Comparison of ENCODE assay signal across 19 cellular contexts in the genomic region with DNA sequence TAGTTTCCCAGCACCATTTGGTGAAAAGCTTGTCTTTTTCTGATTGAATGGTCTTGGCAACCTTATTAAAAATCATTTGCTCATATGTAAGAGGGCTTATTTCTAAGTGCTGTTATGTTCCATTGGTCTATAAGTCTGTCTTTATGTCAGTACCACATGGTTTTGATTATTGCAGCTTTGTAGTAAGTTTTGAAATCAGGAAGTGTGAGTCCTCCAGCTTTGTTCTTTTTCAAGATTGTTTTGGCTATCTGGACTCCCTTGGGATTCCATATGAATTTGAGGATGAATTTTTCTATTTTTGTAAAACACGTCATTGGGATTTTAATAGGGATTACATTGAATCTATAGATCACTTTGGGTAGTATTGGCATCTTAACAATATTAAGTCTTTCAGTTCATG. TPM values are rescaled to one million over a fixed set of nuclear protein-coding genes. Genes with fewer than 3 reads are reported as not detected.
DNase-seq lines count a peak whose midpoint lies in the region; ATAC-seq, FAIRE-seq and TF ChIP-seq lines count a peak whose summit lies in the region.
"Had no signal": no experiment of that assay in that cellular context is flagged by ENCODE, and none has a peak within 500 bp of the region (broad histone marks: within the 10 kb centered on the region; RNA-seq: fewer than 3 reads in every experiment).

No MANE protein-coding gene starts in this region.

- peaks cover 3% of the 10 kb centered on the region for H3K36me3 Mint-ChIP-seq in CD4-positive, CD25-positive, alpha-beta regulatory T cell
- H3K36me3 Mint-ChIP-seq in WTC11, result no peaks in the 10 kb centered on the region; the same call in 1 of the 2 replicates
- H3K36me3 Mint-ChIP-seq: stimulated activated memory B cell treated with anti-CD40 and anti-IgM and Interleukin-4, amounts not matched to agents 10 μg/mL and 1 μg/mL and 100 μg/mL, for 72 hours had no signal

- H3K4me1 ChIP-seq in CD4-positive, CD25-positive, alpha-beta regulatory T cell (ENCODE audit: control insufficient read depth, insufficient read depth, low read length, poor library complexity, severe bottlenecking), result peaks cover 41% of the 10 kb centered on the region
- peaks cover 2 to 5% of the 10 kb centered on the region in 2 donors for H3K4me1 ChIP-seq in thyroid gland

- no peak for ATAC-seq in CD4-positive, CD25-positive, alpha-beta regulatory T cell (ENCODE audit: low read depth in 2 of 2)
- ATAC-seq in WTC11, result no peak
- ATAC-seq: Panc1; right cardiac atrium; stimulated activated memory B cell treated with anti-CD40 and anti-IgM and Interleukin-4, amounts not matched to agents 10 μg/mL and 1 μg/mL and 100 μg/mL, for 72 hours had no signal

- CTCF ChIA-PET in WTC11 (lab: Charles Lee), result interaction anchor here (1.0 to 1.8 kb wide), 2 partner anchors 24 to 81 kb away, joined by 3 to 5 read pairs; a partner anchor contains a TSS

- intact Hi-C loops in thyroid gland (cut with DNase I), result loop anchor here (10.0 kb wide), 1 partner anchor 86 kb away; a partner anchor contains a TSS

- peak overlapping the region in 2 of 4 donors; percentile 64 to 67 for H3K4me3 Mint-ChIP-seq in CD4-positive, CD25-positive, alpha-beta regulatory T cell
- no peak overlapping the region for H3K4me3 Mint-ChIP-seq in WTC11
- H3K4me3 Mint-ChIP-seq: stimulated activated memory B cell treated with anti-CD40 and anti-IgM and Interleukin-4, amounts not matched to agents 10 μg/mL and 1 μg/mL and 100 μg/mL, for 72 hours had no signal

- H3K4me3 ChIP-seq in CD4-positive, CD25-positive, alpha-beta regulatory T cell (ENCODE audit: low read depth, low read length), result no peak overlapping the region
- H3K4me3 ChIP-seq in fibroblast of mammary gland (ENCODE audit: control insufficient read depth, low read depth, low read length), result no peak overlapping the region
- no peak overlapping the region for H3K4me3 ChIP-seq in WERI-Rb-1 (ENCODE audit: low read depth, low read length)
- no peak overlapping the region for H3K4me3 ChIP-seq in thyroid gland (replicated peaks in 1 of 3)
- H3K4me3 ChIP-seq: lung, vagina had no signal

- H3K9me3 Mint-ChIP-seq in CD4-positive, CD25-positive, alpha-beta regulatory T cell, result no peaks in the 10 kb centered on the region
- no peaks in the 10 kb centered on the region for H3K9me3 Mint-ChIP-seq in WTC11
- H3K9me3 Mint-ChIP-seq: stimulated activated memory B cell treated with anti-CD40 and anti-IgM and Interleukin-4, amounts not matched to agents 10 μg/mL and 1 μg/mL and 100 μg/mL, for 72 hours had no signal

- WGBS in thyroid gland, 2 donors, result 88 to 95% methylated on average over 1 of the region's 1 CpG

- peaks cover 12 to 54% (median 45%) of the 10 kb centered on the region in 4 donors for H3K4me1 Mint-ChIP-seq in CD4-positive, CD25-positive, alpha-beta regulatory T cell
- H3K4me1 Mint-ChIP-seq in WTC11, result peaks cover 45% of the 10 kb centered on the region

- TF ChIP-seq POLR2A in thyroid gland (IDR thresholded peaks at IDR 0.05), result no peak

- no peaks in the 10 kb centered on the region for H3K27me3 ChIP-seq in CD4-positive, CD25-positive, alpha-beta regulatory T cell (ENCODE audit: control insufficient read depth, insufficient read depth, low read length)
- no peaks in the 10 kb centered on the region for H3K27me3 ChIP-seq in WERI-Rb-1 (ENCODE audit: insufficient read depth, low read depth, severe bottlenecking)
- H3K27me3 ChIP-seq in thyroid gland, result no peaks in the 10 kb centered on the region
- H3K27me3 ChIP-seq: vagina had no signal

- no peaks in the 10 kb centered on the region for H3K27me3 Mint-ChIP-seq in CD4-positive, CD25-positive, alpha-beta regulatory T cell
- no peaks in the 10 kb centered on the region for H3K27me3 Mint-ChIP-seq in WTC11 (ENCODE audit: low read depth)
- H3K27me3 Mint-ChIP-seq: stimulated activated memory B cell treated with anti-CD40 and anti-IgM and Interleukin-4, amounts not matched to agents 10 μg/mL and 1 μg/mL and 100 μg/mL, for 72 hours had no signal

- no peak for TF ChIP-seq CTCF in WTC11 (IDR thresholded peaks at IDR 0.05)
- no peak for TF ChIP-seq CTCF in fibroblast of mammary gland (conservative IDR thresholded peaks at IDR 0.05; ENCODE audit: control insufficient read depth, insufficient read depth, low read depth, low read length)
- TF ChIP-seq CTCF in WERI-Rb-1 (IDR thresholded peaks at IDR 0.05; ENCODE audit: low read depth, low read length), result no peak
- no peak for TF ChIP-seq CTCF in thyroid gland (IDR thresholded peaks at IDR 0.05)

- H3K27ac Mint-ChIP-seq in CD4-positive, CD25-positive, alpha-beta regulatory T cell, result peak overlapping the region; percentile 47 to 80 (median 65)
- H3K27ac Mint-ChIP-seq in WTC11, result peak overlapping the region; percentile 72

- DNase-seq in CD4-positive, CD25-positive, alpha-beta regulatory T cell, result no peak
- no peak for DNase-seq in GM18507 (ENCODE audit: extremely low spot score, insufficient read length, low read depth)
- DNase-seq in WTC11 (ENCODE audit: low spot score), result no peak
- DNase-seq in fibroblast of mammary gland (ENCODE audit: low read depth), result peak; percentile 86
- no peak for DNase-seq in WERI-Rb-1
- DNase-seq in NCI-H2196 treated with DMSO at 0.1 percent for 48 hours (lab: John Stamatoyannopoulos, UW; ENCODE audit: unreplicated experiment), result no peak
- DNase-seq in thyroid gland, result no peak
- DNase-seq: activated CD4-positive, alpha-beta T cell treated with anti-CD3 and anti-CD28 coated beads for 48 hours; activated CD8-positive, alpha-beta memory T cell treated with anti-CD3 and anti-CD28 coated beads, Interleukin-2, amount 50 U/mL, for 4 hours; activated effector memory CD4-positive, alpha-beta T cell treated with anti-CD3 and anti-CD28 coated beads, Interleukin-2, amount 50 U/mL, for 16 hours; NCI-H1436 treated with DMSO at 0.1 percent for 48 hours; NCI-H510A treated with DMSO at 0.1 percent for 48 hours; right cardiac atrium; stimulated activated CD4-positive, alpha-beta T cell treated with anti-CD3 and anti-CD28 coated beads, Interleukin-4, amount 100 ng/mL, for 1 hour had no signal

- peak; percentile 51 for FAIRE-seq in GM18507 (lab: Jason Lieb, UNC)
- FAIRE-seq: keratinocyte had no signal

- peak overlapping the region; percentile 37 for H3K27ac ChIP-seq in CD4-positive, CD25-positive, alpha-beta regulatory T cell (ENCODE audit: insufficient read depth, low read length, poor library complexity, severe bottlenecking)
- no peak overlapping the region for H3K27ac ChIP-seq in WERI-Rb-1
- H3K27ac ChIP-seq in thyroid gland, result no peak overlapping the region
- H3K27ac ChIP-seq: vagina had no signal

- H3K36me3 ChIP-seq in CD4-positive, CD25-positive, alpha-beta regulatory T cell (ENCODE audit: control insufficient read depth, insufficient read depth, low read length), result no peaks in the 10 kb centered on the region
- H3K36me3 ChIP-seq in WERI-Rb-1, result peaks cover 7% of the 10 kb centered on the region
- H3K36me3 ChIP-seq in thyroid gland, result no peaks in the 10 kb centered on the region
- H3K36me3 ChIP-seq: vagina had no signal

- no peaks in the 10 kb centered on the region for H3K9me3 ChIP-seq in CD4-positive, CD25-positive, alpha-beta regulatory T cell (ENCODE audit: control insufficient read depth in 2 of 2, low read length in 2 of 2)
- H3K9me3 ChIP-seq in WERI-Rb-1 (ENCODE audit: severe bottlenecking), result no peaks in the 10 kb centered on the region
- H3K9me3 ChIP-seq in thyroid gland, result no peaks in the 10 kb centered on the region
- H3K9me3 ChIP-seq: vagina had no signal

- POLR2A ChIA-PET in WTC11 (lab: Charles Lee), result no interaction called here

TF ChIP-seq in WTC11, 78 proteins besides CTCF, POLR2A, EP300 and RAD21 (continues in another document):
- TF ChIP-seq, protein P1, sequence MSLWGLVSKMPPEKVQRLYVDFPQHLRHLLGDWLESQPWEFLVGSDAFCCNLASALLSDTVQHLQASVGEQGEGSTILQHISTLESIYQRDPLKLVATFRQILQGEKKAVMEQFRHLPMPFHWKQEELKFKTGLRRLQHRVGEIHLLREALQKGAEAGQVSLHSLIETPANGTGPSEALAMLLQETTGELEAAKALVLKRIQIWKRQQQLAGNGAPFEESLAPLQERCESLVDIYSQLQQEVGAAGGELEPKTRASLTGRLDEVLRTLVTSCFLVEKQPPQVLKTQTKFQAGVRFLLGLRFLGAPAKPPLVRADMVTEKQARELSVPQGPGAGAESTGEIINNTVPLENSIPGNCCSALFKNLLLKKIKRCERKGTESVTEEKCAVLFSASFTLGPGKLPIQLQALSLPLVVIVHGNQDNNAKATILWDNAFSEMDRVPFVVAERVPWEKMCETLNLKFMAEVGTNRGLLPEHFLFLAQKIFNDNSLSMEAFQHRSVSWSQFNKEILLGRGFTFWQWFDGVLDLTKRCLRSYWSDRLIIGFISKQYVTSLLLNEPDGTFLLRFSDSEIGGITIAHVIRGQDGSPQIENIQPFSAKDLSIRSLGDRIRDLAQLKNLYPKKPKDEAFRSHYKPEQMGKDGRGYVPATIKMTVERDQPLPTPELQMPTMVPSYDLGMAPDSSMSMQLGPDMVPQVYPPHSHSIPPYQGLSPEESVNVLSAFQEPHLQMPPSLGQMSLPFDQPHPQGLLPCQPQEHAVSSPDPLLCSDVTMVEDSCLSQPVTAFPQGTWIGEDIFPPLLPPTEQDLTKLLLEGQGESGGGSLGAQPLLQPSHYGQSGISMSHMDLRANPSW (CRISPR knock-in tag; conservative IDR thresholded peaks at IDR 0.05; ENCODE audit: low read depth), result no peak
- TF ChIP-seq SMAD3 (CRISPR knock-in tag; IDR thresholded peaks at IDR 0.05; ENCODE audit: borderline replicate concordance) (no peak), ZNF317 (CRISPR knock-in tag; IDR thresholded peaks at IDR 0.05; ENCODE audit: borderline replicate concordance, low read depth) (no peak), ZNF138 (CRISPR knock-in tag; conservative IDR thresholded peaks at IDR 0.05) (no peak), ZNF416 (CRISPR knock-in tag; IDR thresholded peaks at IDR 0.05) (no peak), RELA (CRISPR knock-in tag; IDR thresholded peaks at IDR 0.05; ENCODE audit: borderline replicate concordance) (no peak), PRRX2 (CRISPR knock-in tag; IDR thresholded peaks at IDR 0.05) (no peak), JUN (CRISPR knock-in tag; IDR thresholded peaks at IDR 0.05) (no peak)
- TF ChIP-seq, protein P2, sequence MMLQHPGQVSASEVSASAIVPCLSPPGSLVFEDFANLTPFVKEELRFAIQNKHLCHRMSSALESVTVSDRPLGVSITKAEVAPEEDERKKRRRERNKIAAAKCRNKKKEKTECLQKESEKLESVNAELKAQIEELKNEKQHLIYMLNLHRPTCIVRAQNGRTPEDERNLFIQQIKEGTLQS (CRISPR knock-in tag; conservative IDR thresholded peaks at IDR 0.05), result no peak

RNA-seq across cellular contexts. Expression of a gene that starts 5.4 kb away (rescaled TPM):
- total RNA-seq in CD4-positive, CD25-positive, alpha-beta regulatory T cell, result 3.0 TPM
- 1 to 10 TPM; 2.1 to 6.8 (median 2.8) TPM for polyA plus RNA-seq in CD4-positive, CD25-positive, alpha-beta regulatory T cell
- 46.0 to 55.7 TPM (median 47.5 TPM) in 3 replicates for total RNA-seq in WTC11 (2021)
- 1 to 10 TPM in 3 of 4 donors, under 1 TPM in 1; 0.67 to 1.5 (median 1.1) TPM for total RNA-seq in thyroid gland

RNA-seq across cellular contexts. Expression of a gene that starts 24.4 kb away (rescaled TPM):
- 38.1 TPM for total RNA-seq in CD4-positive, CD25-positive, alpha-beta regulatory T cell
- polyA plus RNA-seq in CD4-positive, CD25-positive, alpha-beta regulatory T cell, result 10 to 100 TPM; 17.0 to 29.9 (median 25.6) TPM
- total RNA-seq in WTC11 (2021) (44.0 to 50.5 TPM (median 45.2 TPM) in 3 replicates), thyroid gland (10 to 100 TPM; 38.8 to 95.2 (median 46.7) TPM)

Comparison
In these comparisons a context has a peak if more than half of its experiments do, and no peak if none do; other contexts are left out.
1. RNA of a gene that starts 5.4 kb away (total RNA-seq): 46.0 to 55.7 TPM in WTC11; 3.0 TPM in CD4-positive, CD25-positive, alpha-beta regulatory T cell (single experiment) and 0.67 to 1.5 TPM in thyroid gland; every median in the first group is over 10 times any median in the second.